8 cellular contexts compared by ENCODE assay signal in genomic region chr2:152861349-152861942, GRCh38.
A peak's percentile ranks its signal among the peaks of the same experiment; 100 is the strongest.
DNase-seq lines count a peak whose midpoint lies in the region; ATAC-seq, FAIRE-seq and TF ChIP-seq lines count a peak whose summit lies in the region.

No MANE protein-coding gene starts in this region.

- H3K4me3 ChIP-seq in colonic mucosa (no peak overlapping the region), pancreas (no peak overlapping the region)

- ATAC-seq in GM18867 (IDR thresholded peaks at IDR 0.05; ENCODE audit: unreplicated experiment) (peak; percentile 65), pancreas (peak in 3 of 4 donors; percentile 54 to 67 (median 61)), HG02870 (IDR thresholded peaks at IDR 0.05; ENCODE audit: unreplicated experiment) (no peak)

- H3K27me3 ChIP-seq in colonic mucosa, result no peaks in the 10 kb centered on the region
- no peaks in the 10 kb centered on the region for H3K27me3 ChIP-seq in pancreas

- 45 to 52% methylated on average over 6 of the region's 6 CpGs for WGBS in pancreas, 2 donors

- TF ChIP-seq CTCF in colonic mucosa (IDR thresholded peaks at IDR 0.05) (peak; percentile 63), pancreas (IDR thresholded peaks at IDR 0.05) (peak; percentile 29 to 57 (median 42))

- FAIRE-seq in pancreas (lab: Jason Lieb, UNC), result no peak

- H3K4me1 ChIP-seq in colonic mucosa, result no peaks in the 10 kb centered on the region
- no peaks in the 10 kb centered on the region for H3K4me1 ChIP-seq in pancreas

- DNase-seq in COLO668 (lab: John Stamatoyannopoulos, UW; ENCODE audit: unreplicated experiment) (peak; percentile 45), NCI-H2029 (lab: John Stamatoyannopoulos, UW) (peak; percentile 51), colonic mucosa (peak; percentile 28), pancreas (peak in 2 of 6 donors; percentile 17 to 24), SHP77 treated with DMSO at 0.1 percent for 48 hours (lab: John Stamatoyannopoulos, UW) (no peak), GDM1 (lab: John Stamatoyannopoulos, UW) (no peak)

- no peak overlapping the region for H3K27ac ChIP-seq in colonic mucosa
- no peak overlapping the region for H3K27ac ChIP-seq in pancreas

- H3K9me3 ChIP-seq in colonic mucosa, result no peaks in the 10 kb centered on the region
- H3K9me3 ChIP-seq in pancreas, result no peaks in the 10 kb centered on the region

- no peak overlapping the region for H3K9ac ChIP-seq in colonic mucosa (ENCODE audit: low read depth in 2 of 2, low read length in 2 of 2)

- intact Hi-C loops in colonic mucosa (cut with DNase I), result loop anchor here (2.0 to 10.0 kb wide), 2 partner anchors 617 to 653 kb away; partner anchors contain the start of gene RPRM
- intact Hi-C loops in pancreas (cut with DNase I), result no loop called here

- H3K36me3 ChIP-seq in colonic mucosa (no peaks in the 10 kb centered on the region), pancreas (no peaks in the 10 kb centered on the region)

Comparison
In these comparisons a context has a peak if more than half of its experiments do, and no peak if none do; other contexts are left out.
1. DNase-seq: peak in COLO668 (single experiment), NCI-H2029 (single experiment) and colonic mucosa (single experiment); none in SHP77 treated with DMSO at 0.1 percent for 48 hours (single experiment) and GDM1 (single experiment).